1 cellular context compared by ENCODE assay signal in the genomic region with DNA sequence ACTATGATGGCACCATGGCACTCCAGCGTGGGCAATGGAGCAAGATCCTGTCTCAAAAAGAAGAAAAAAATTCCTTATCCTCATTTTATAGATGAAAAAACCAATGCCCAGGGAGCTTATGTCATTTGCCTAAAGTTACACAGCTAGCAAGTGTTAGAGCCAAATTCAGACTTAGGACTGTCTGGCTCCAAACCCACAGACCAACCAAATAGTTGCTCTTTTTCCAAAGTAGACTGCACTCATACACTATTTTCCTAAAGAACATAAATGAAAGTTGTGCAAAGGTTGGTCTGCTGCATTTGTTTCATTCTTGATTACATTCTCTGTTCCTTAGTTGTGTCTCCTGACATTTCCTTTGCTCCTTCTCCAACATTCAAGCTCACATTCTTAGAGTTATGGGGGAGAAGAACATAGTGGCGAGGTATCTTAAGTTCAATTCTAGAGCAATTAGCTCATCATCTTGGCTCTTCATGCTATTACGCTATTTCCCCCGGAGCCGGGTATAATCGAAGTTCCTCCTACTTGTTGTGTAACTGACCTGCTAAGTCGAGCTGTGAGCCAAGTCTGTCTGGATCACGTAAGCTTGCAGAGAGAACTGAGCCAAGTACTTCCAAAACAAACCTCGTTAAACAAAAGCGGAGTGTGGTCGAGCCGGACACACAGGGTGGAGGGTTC.
A peak's percentile ranks its signal among the peaks of the same experiment; 100 is the strongest.
TF ChIP-seq lines count a peak whose summit lies in the region.

No MANE protein-coding gene starts in this region.

TF ChIP-seq in liver, 16 proteins besides CTCF, POLR2A, EP300 and RAD21 (continued from another document):
- TF ChIP-seq HNF4G (IDR thresholded peaks at IDR 0.05) = no peak
- no peak for TF ChIP-seq TAF1 (conservative IDR thresholded peaks at IDR 0.05)
- TF ChIP-seq SP1 (IDR thresholded peaks at IDR 0.05) = no peak
- TF ChIP-seq GABPA (IDR thresholded peaks at IDR 0.05 in 1 of 2, conservative IDR thresholded peaks at IDR 0.05 in 1 of 2) = peak in 1 of 2 donors; percentile 16
- TF ChIP-seq FOXA1 (IDR thresholded peaks at IDR 0.05) = no peak
- TF ChIP-seq, protein P1, sequence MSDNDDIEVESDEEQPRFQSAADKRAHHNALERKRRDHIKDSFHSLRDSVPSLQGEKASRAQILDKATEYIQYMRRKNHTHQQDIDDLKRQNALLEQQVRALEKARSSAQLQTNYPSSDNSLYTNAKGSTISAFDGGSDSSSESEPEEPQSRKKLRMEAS (IDR thresholded peaks at IDR 0.05) = peak; percentile 19
- no peak for TF ChIP-seq NR2F2 (IDR thresholded peaks at IDR 0.05)
- peak; percentile 18 for TF ChIP-seq YY1 (IDR thresholded peaks at IDR 0.05)
- TF ChIP-seq JUND (IDR thresholded peaks at IDR 0.05) = peak in 1 of 2 donors; percentile 79
- TF ChIP-seq RXRA (IDR thresholded peaks at IDR 0.05) = peak in 1 of 2 donors; percentile 69
- TF ChIP-seq, protein P2, sequence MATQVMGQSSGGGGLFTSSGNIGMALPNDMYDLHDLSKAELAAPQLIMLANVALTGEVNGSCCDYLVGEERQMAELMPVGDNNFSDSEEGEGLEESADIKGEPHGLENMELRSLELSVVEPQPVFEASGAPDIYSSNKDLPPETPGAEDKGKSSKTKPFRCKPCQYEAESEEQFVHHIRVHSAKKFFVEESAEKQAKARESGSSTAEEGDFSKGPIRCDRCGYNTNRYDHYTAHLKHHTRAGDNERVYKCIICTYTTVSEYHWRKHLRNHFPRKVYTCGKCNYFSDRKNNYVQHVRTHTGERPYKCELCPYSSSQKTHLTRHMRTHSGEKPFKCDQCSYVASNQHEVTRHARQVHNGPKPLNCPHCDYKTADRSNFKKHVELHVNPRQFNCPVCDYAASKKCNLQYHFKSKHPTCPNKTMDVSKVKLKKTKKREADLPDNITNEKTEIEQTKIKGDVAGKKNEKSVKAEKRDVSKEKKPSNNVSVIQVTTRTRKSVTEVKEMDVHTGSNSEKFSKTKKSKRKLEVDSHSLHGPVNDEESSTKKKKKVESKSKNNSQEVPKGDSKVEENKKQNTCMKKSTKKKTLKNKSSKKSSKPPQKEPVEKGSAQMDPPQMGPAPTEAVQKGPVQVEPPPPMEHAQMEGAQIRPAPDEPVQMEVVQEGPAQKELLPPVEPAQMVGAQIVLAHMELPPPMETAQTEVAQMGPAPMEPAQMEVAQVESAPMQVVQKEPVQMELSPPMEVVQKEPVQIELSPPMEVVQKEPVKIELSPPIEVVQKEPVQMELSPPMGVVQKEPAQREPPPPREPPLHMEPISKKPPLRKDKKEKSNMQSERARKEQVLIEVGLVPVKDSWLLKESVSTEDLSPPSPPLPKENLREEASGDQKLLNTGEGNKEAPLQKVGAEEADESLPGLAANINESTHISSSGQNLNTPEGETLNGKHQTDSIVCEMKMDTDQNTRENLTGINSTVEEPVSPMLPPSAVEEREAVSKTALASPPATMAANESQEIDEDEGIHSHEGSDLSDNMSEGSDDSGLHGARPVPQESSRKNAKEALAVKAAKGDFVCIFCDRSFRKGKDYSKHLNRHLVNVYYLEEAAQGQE (IDR thresholded peaks at IDR 0.05) = no peak
- TF ChIP-seq FOXA2 (IDR thresholded peaks at IDR 0.05) = no peak
